In genomic region chr1:40895601-40896000, GRCh38 we compare ENCODE assay signal across 11 cellular contexts.
"Had no signal": no experiment of that assay in that cellular context is flagged by ENCODE, and none has a peak within 500 bp of the region (broad histone marks: within the 10 kb centered on the region; RNA-seq: fewer than 3 reads in every experiment).

No MANE protein-coding gene starts in this region.

- DNase-seq: activated gamma-delta T cell treated with Interleukin-2 at 50 U/mL for 16 hours, amniotic stem cell, cerebellar nuclear complex, heart left ventricle, SIG-M5, SK-N-SH, transverse colon had no signal

- H3K4me3 Mint-ChIP-seq: activated naive CD8-positive, alpha-beta T cell; memory B cell; natural killer cell treated with Interleukin-12 subunit alpha and Interleukin-12 subunit beta and Interleukin-15 and Interleukin-18, amount 100 ng/mL, for 72 hours had no signal

- H3K27me3 Mint-ChIP-seq: progenitor cell of endocrine pancreas had no signal

- ATAC-seq: heart left ventricle; natural killer cell treated with Interleukin-12 subunit alpha and Interleukin-12 subunit beta and Interleukin-15 and Interleukin-18, amount 100 ng/mL, for 72 hours had no signal

- H3K27ac Mint-ChIP-seq: activated naive CD8-positive, alpha-beta T cell; memory B cell; natural killer cell treated with Interleukin-12 subunit alpha and Interleukin-12 subunit beta and Interleukin-15 and Interleukin-18, amount 100 ng/mL, for 72 hours; progenitor cell of endocrine pancreas had no signal
